ENCODE assay signal across 8 cellular contexts in the genomic region with DNA sequence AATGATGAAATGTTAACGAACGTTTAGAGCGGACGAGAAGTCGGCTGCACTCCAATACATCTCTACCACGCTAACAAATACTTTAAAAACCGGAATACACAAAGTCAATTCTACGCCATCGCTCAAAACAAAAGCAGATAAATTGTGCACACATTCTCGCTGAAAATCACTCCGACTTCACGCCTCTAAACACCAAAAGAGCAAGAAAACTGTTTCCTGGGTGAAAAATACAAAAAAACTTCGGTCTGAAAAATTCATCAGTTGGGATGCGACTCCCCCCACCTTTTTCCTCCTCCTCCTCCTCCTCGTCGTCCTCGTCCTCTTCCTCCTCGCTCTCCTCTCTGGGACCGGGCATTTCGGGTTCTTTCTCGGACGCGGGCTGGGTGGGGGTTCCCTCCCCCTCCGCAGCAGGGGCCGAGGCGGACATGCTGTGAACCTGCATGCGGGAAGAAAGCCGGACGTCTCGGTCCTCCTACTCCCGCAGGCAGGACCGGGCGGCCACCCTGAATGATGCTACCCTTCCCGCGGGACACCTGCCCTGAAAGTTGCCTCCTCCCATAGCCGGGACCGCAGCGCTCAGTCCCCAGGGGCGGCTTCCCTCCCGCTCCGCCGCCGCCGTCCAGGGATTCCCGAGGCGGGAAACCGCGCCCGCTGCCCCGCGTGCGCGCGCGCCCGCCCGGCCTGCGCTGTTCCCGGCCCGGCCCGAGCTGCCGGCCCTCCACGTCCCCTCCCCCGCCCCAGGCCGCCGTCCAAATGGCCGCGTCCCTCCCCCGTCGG. TPM values are rescaled to one million over a fixed set of nuclear protein-coding genes. Genes with fewer than 3 reads are reported as not detected.
DNase-seq lines count a peak whose midpoint lies in the region; ATAC-seq, FAIRE-seq and TF ChIP-seq lines count a peak whose summit lies in the region.

No MANE protein-coding gene starts in this region.

- ATAC-seq in A549 (peak; percentile 78 to 79), HG02970 (IDR thresholded peaks at IDR 0.05; ENCODE audit: low FRiP score, unreplicated experiment) (peak; percentile 26), Right ventricle myocardium inferior (peak; percentile 88), HG03025 (IDR thresholded peaks at IDR 0.05; ENCODE audit: low FRiP score, unreplicated experiment) (no peak)

- CTCF ChIA-PET in A549 (lab: Yijun Ruan, JAX): no interaction called here

- H3K4me2 ChIP-seq in A549: peak overlapping the region; percentile 84

- no peaks in the 10 kb centered on the region for H3K9me3 ChIP-seq in A549

- intact Hi-C loops in Right ventricle myocardium inferior (cut with DNase I): loop anchor here (2.0 to 5.0 kb wide), 3 partner anchors 41 to 241 kb away; partner anchors contain the start of genes KDM1B and TPMT

- H3K4me3 Mint-ChIP-seq in activated naive CD8-positive, alpha-beta T cell: peak overlapping the region; percentile 98

- no peaks in the 10 kb centered on the region for H3K27me3 Mint-ChIP-seq in activated naive CD8-positive, alpha-beta T cell

- FAIRE-seq in A549 (lab: Jason Lieb, UNC): no peak

- no peak for TF ChIP-seq POLR2A in A549 (IDR thresholded peaks at IDR 0.05; ENCODE audit: low read length)

- peaks cover 37% of the 10 kb centered on the region for H3K4me1 ChIP-seq in A549

- peak overlapping the region; percentile 95 for H3K27ac Mint-ChIP-seq in activated naive CD8-positive, alpha-beta T cell

- H3K4me1 Mint-ChIP-seq in activated naive CD8-positive, alpha-beta T cell (ENCODE audit: low read depth): peaks cover 52% of the 10 kb centered on the region

- H3K4me3 ChIP-seq in A549 (peak overlapping the region; percentile 83), GM12865 (ENCODE audit: low read depth, low read length) (peak overlapping the region; percentile 83)

- TF ChIP-seq CTCF in A549 (IDR thresholded peaks at IDR 0.05): no peak
- TF ChIP-seq CTCF in GM12865 (IDR thresholded peaks at IDR 0.05; ENCODE audit: insufficient read depth, low read depth, low read length, missing control alignments): no peak

- POLR2A ChIA-PET in A549 (lab: Yijun Ruan, JAX): interaction anchor here (0.6 to 1.0 kb wide), 2 partner anchors 17 to 107 kb away, joined by 3 to 4 read pairs; no protein-coding TSS in a partner anchor

- H3K36me3 Mint-ChIP-seq in activated naive CD8-positive, alpha-beta T cell: peaks cover 3% of the 10 kb centered on the region

- 2% methylated on average over 21 of the region's 70 CpGs for WGBS in A549 (ENCODE audit: missing lambda C conversion rate)

- H3K9me3 Mint-ChIP-seq in activated naive CD8-positive, alpha-beta T cell (ENCODE audit: low read depth): no peaks in the 10 kb centered on the region

- TF ChIP-seq EP300 in A549 (IDR thresholded peaks at IDR 0.05): no peak

- no peak for TF ChIP-seq RAD21 in A549 (conservative IDR thresholded peaks at IDR 0.05 in 1 of 2, IDR thresholded peaks at IDR 0.05 in 1 of 2)

- peak overlapping the region; percentile 96 to 97 for H3K27ac ChIP-seq in A549

- DNase-seq in A549 (ENCODE audit: low read depth in 1 of 2, low spot score in 1 of 2) (peak; percentile 28 to 63), GM12865 (ENCODE audit: low read depth) (peak; percentile 44), NCI-H748 treated with DMSO at 0.1 percent for 48 hours (lab: John Stamatoyannopoulos, UW) (peak; percentile 42), Right ventricle myocardium inferior (ENCODE audit: missing footprints) (peak; percentile 79), nucleus accumbens (lab: John Stamatoyannopoulos, UW) (peak in 42 of 56 donors; percentile 23 to 90 (median 74))

TF ChIP-seq in A549, 52 proteins besides CTCF, POLR2A, EP300 and RAD21:
- TF ChIP-seq PBX3 (IDR thresholded peaks at IDR 0.05) (no peak), PHF8 (IDR thresholded peaks at IDR 0.05; ENCODE audit: borderline replicate concordance, low read depth) (0 out of 2 replicates have a peak, but pooled peaks have one; percentile 1), FOXS1 (CRISPR knock-in tag; IDR thresholded peaks at IDR 0.05) (no peak)
- TF ChIP-seq, protein P1, sequence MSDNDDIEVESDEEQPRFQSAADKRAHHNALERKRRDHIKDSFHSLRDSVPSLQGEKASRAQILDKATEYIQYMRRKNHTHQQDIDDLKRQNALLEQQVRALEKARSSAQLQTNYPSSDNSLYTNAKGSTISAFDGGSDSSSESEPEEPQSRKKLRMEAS (IDR thresholded peaks at IDR 0.05): 0 out of 2 replicates have a peak, but pooled peaks have one; percentile 20
TF ChIP-seq in A549: peak in this region for 2.

RNA-seq across cellular contexts. Expression of gene DEK, which starts 0.6 kb away (rescaled TPM):
- polyA plus RNA-seq in A549 (2011; rRNA removed) (50.5 and 96.4 TPM in 2 replicates), A549 (2017; fragmentation: RNase III; extraction: RNeasy Plus Mini Kit Qiagen cat#74134 plus additional on column Dnase treatment) (135 to 146 TPM (median 141 TPM) in 3 replicates)
- polyA plus RNA-seq in A549 (2012; cell fraction: cytosol; rRNA removed): 31.0 and 34.5 TPM in 2 replicates
- polyA plus RNA-seq in A549 (2012; cell fraction: nucleus; rRNA removed): 9.5 and 13.4 TPM in 2 replicates
- 8.0 and 8.7 TPM in 2 replicates for polyA minus RNA-seq in A549 (2011; rRNA and poly(A)+ RNA removed)
- total RNA-seq in Right ventricle myocardium inferior: 68.6 TPM
